In the genomic region with DNA sequence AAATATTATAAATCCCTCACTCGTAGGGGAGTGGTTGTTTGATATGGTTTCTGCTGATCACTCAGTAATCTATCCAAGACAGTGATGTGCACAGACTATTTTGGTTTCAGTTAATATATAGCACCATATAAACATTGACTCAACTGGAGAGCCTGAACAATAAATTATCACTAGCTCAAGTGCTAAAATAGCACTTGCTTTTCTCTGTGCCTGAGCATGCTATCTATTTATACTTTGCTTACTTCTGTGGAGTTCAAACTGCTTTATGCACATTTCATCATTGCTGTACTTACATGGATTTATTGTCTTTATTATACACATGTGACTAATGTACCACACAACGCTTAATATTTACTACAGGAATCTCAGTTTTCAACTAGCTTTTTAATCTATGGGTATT, we compare ENCODE assay signal across 18 cellular contexts.
A peak's percentile ranks its signal among the peaks of the same experiment; 100 is the strongest.
DNase-seq lines count a peak whose midpoint lies in the region; ATAC-seq and TF ChIP-seq lines count a peak whose summit lies in the region.
"Had no signal": no experiment of that assay in that cellular context is flagged by ENCODE, and none has a peak within 500 bp of the region (broad histone marks: within the 10 kb centered on the region; RNA-seq: fewer than 3 reads in every experiment).

No MANE protein-coding gene starts in this region.

- CTCF ChIA-PET in MCF 10A (lab: Yijun Ruan, JAX), result interaction anchor here (0.6 to 1.1 kb wide), 3 partner anchors 32 to 154 kb away, joined by 3 to 4 read pairs (median 3); no protein-coding TSS in a partner anchor

- no peak for DNase-seq in CD4-positive, CD25-positive, alpha-beta regulatory T cell
- peak; percentile 65 for DNase-seq in DMS153 (lab: John Stamatoyannopoulos, UW)
- DNase-seq in NCI-H510A treated with DMSO at 0.1 percent for 48 hours (lab: John Stamatoyannopoulos, UW), result peak; percentile 88
- DNase-seq in hepatocyte (ENCODE audit: low spot score), result no peak
- no peak for DNase-seq in caudate nucleus (lab: John Stamatoyannopoulos, UW)
- DNase-seq in MCF 10A (ENCODE audit: unreplicated experiment), result no peak
- DNase-seq: activated CD8-positive, alpha-beta memory T cell treated with anti-CD3 and anti-CD28 coated beads for 24 hours; activated naive CD4-positive, alpha-beta T cell; GF-D8; H9; MG63; NCI-H226; retina; stomach had no signal

- no peaks in the 10 kb centered on the region for H3K27me3 ChIP-seq in CD4-positive, CD25-positive, alpha-beta regulatory T cell (ENCODE audit: control insufficient read depth, insufficient read depth, low read length)
- H3K27me3 ChIP-seq in hepatocyte, result no peaks in the 10 kb centered on the region
- H3K27me3 ChIP-seq: cardiac muscle cell, MG63, stomach had no signal

- peak overlapping the region in 2 of 3 donors; percentile 9 to 34 for H3K27ac Mint-ChIP-seq in CD4-positive, CD25-positive, alpha-beta regulatory T cell
- no peak overlapping the region for H3K27ac Mint-ChIP-seq in MCF 10A (ENCODE audit: low read depth, unreplicated experiment)
- H3K27ac Mint-ChIP-seq: H9; T-helper 2 cell treated with Interferon-gamma antibody and Interleukin-4, amounts not matched to agents 5 μg/mL and 100 μg/mL, for 36 hours had no signal

- POLR2A ChIA-PET in MCF 10A (lab: Yijun Ruan, JAX), result interaction anchor here (0.9 to 1.7 kb wide), 4 partner anchors 8 to 44 kb away, joined by 3 to 4 read pairs (median 4); no protein-coding TSS in a partner anchor

- no peaks in the 10 kb centered on the region for H3K9me2 ChIP-seq in hepatocyte (replicated peaks; ENCODE audit: insufficient read depth)

- no TSS peak for BruUV-seq in MCF 10A (replicated peaks; lab: Mats Ljungman, UMichigan)

- ATAC-seq in CD4-positive, CD25-positive, alpha-beta regulatory T cell (ENCODE audit: low read depth in 2 of 2), result no peak
- ATAC-seq in HG03520 (IDR thresholded peaks at IDR 0.05; ENCODE audit: unreplicated experiment), result no peak

- H4K20me1 ChIP-seq in hepatocyte (ENCODE audit: insufficient read depth, poor library complexity, severe bottlenecking), result no peaks in the 10 kb centered on the region

- H3K36me3 ChIP-seq in CD4-positive, CD25-positive, alpha-beta regulatory T cell (ENCODE audit: control insufficient read depth, insufficient read depth, low read length), result peaks cover 10% of the 10 kb centered on the region
- H3K36me3 ChIP-seq in hepatocyte (replicated peaks; ENCODE audit: insufficient read depth, low read depth), result no peaks in the 10 kb centered on the region
- H3K36me3 ChIP-seq: cardiac muscle cell, MG63, stomach had no signal

- no peaks in the 10 kb centered on the region for H3K79me2 ChIP-seq in hepatocyte

- H3K4me3 Mint-ChIP-seq in CD4-positive, CD25-positive, alpha-beta regulatory T cell, result no peak overlapping the region
- H3K4me3 Mint-ChIP-seq in MCF 10A (ENCODE audit: unreplicated experiment), result no peak overlapping the region
- H3K4me3 Mint-ChIP-seq: H9; T-helper 2 cell treated with Interferon-gamma antibody and Interleukin-4, amounts not matched to agents 5 μg/mL and 100 μg/mL, for 36 hours had no signal

- TF ChIP-seq CTCF in hepatocyte (IDR thresholded peaks at IDR 0.05; ENCODE audit: poor library complexity), result no peak
- no peak for TF ChIP-seq CTCF in MCF 10A (IDR thresholded peaks at IDR 0.05; ENCODE audit: unreplicated experiment)

- no peaks in the 10 kb centered on the region for H3K9me3 ChIP-seq in CD4-positive, CD25-positive, alpha-beta regulatory T cell (ENCODE audit: control insufficient read depth in 2 of 2, low read length in 2 of 2)
- H3K9me3 ChIP-seq in hepatocyte (ENCODE audit: low read depth), result no peaks in the 10 kb centered on the region
- H3K9me3 ChIP-seq: MG63, stomach had no signal

- H3K27ac ChIP-seq in CD4-positive, CD25-positive, alpha-beta regulatory T cell (ENCODE audit: insufficient read depth, low read length, poor library complexity, severe bottlenecking), result peak overlapping the region; percentile 48
- H3K27ac ChIP-seq in hepatocyte (peak overlapping the region; percentile 59), caudate nucleus (ENCODE audit: low read depth, low read length) (no peak overlapping the region)
- H3K27ac ChIP-seq: C4-2B had no signal

- no peak overlapping the region for H2AFZ ChIP-seq in hepatocyte

- peaks cover 44 to 94% (median 70%) of the 10 kb centered on the region in 4 donors for H3K4me1 Mint-ChIP-seq in CD4-positive, CD25-positive, alpha-beta regulatory T cell
- H3K4me1 Mint-ChIP-seq in MCF 10A (ENCODE audit: insufficient read depth, unreplicated experiment), result peaks cover 6% of the 10 kb centered on the region

- no peak overlapping the region for H3K4me3 ChIP-seq in CD4-positive, CD25-positive, alpha-beta regulatory T cell (ENCODE audit: low read depth, low read length)
- no peak overlapping the region for H3K4me3 ChIP-seq in hepatocyte
- H3K4me3 ChIP-seq: cardiac muscle cell, MG63, stomach had no signal

- no peaks in the 10 kb centered on the region for H3K9me3 Mint-ChIP-seq in CD4-positive, CD25-positive, alpha-beta regulatory T cell
- no peaks in the 10 kb centered on the region for H3K9me3 Mint-ChIP-seq in MCF 10A (ENCODE audit: unreplicated experiment)
- H3K9me3 Mint-ChIP-seq: H9; T-helper 2 cell treated with Interferon-gamma antibody and Interleukin-4, amounts not matched to agents 5 μg/mL and 100 μg/mL, for 36 hours had no signal

- H3K27me3 Mint-ChIP-seq in CD4-positive, CD25-positive, alpha-beta regulatory T cell, result no peaks in the 10 kb centered on the region
- H3K27me3 Mint-ChIP-seq in MCF 10A (ENCODE audit: insufficient read depth, unreplicated experiment), result no peaks in the 10 kb centered on the region

- no peak overlapping the region for H3K4me2 ChIP-seq in hepatocyte

- peaks cover 39% of the 10 kb centered on the region for H3K4me1 ChIP-seq in CD4-positive, CD25-positive, alpha-beta regulatory T cell (ENCODE audit: control insufficient read depth, insufficient read depth, low read length, poor library complexity, severe bottlenecking)
- peaks cover 59% of the 10 kb centered on the region for H3K4me1 ChIP-seq in hepatocyte (ENCODE audit: insufficient read depth)

- 48% methylated on average over 2 of the region's 2 CpGs for WGBS in hepatocyte (ENCODE audit: low lambda C conversion rate, missing lambda C conversion rate)

- peaks cover 19% of the 10 kb centered on the region for H3K36me3 Mint-ChIP-seq in CD4-positive, CD25-positive, alpha-beta regulatory T cell
- no peaks in the 10 kb centered on the region for H3K36me3 Mint-ChIP-seq in MCF 10A (ENCODE audit: insufficient read depth, unreplicated experiment)

- intact Hi-C loops in MCF 10A (cut with micrococcal nuclease), result no loop called here

Comparison
In these comparisons a context has a peak if more than half of its experiments do, and no peak if none do; other contexts are left out.
1. DNase-seq: peak in DMS153 (single experiment) and NCI-H510A treated with DMSO at 0.1 percent for 48 hours (single experiment); none in CD4-positive, CD25-positive, alpha-beta regulatory T cell (0 of 3), hepatocyte (single experiment), caudate nucleus (0 of 61) and MCF 10A (single experiment).